Comparison of ENCODE assay signal across 1 cellular context in genomic region chr15:43370310-43370974, GRCh38.
TF ChIP-seq lines count a peak whose summit lies in the region.

No MANE protein-coding gene starts in this region.

TF ChIP-seq in K562, 482 proteins besides CTCF, POLR2A, EP300 and RAD21 (continued from another document):
- TF ChIP-seq, protein P1, sequence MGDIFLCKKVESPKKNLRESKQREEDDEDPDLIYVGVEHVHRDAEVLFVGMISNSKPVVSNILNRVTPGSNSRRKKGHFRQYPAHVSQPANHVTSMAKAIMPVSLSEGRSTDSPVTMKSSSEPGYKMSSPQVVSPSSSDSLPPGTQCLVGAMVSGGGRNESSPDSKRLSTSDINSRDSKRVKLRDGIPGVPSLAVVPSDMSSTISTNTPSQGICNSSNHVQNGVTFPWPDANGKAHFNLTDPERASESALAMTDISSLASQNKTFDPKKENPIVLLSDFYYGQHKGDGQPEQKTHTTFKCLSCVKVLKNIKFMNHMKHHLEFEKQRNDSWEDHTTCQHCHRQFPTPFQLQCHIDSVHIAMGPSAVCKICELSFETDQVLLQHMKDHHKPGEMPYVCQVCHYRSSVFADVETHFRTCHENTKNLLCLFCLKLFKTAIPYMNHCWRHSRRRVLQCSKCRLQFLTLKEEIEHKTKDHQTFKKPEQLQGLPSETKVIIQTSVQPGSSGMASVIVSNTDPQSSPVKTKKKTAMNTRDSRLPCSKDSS (IDR thresholded peaks at IDR 0.05; ENCODE audit: low read depth, partially characterized antibody), result no peak
- TF ChIP-seq PHF8 (IDR thresholded peaks at IDR 0.05; ENCODE audit: borderline replicate concordance, low read length) (peak; percentile 84; the same call in 1 of the 2 replicates), ZNF24 (IDR thresholded peaks at IDR 0.05) (no peak), IRF1 (CRISPR knock-in tag; IDR thresholded peaks at IDR 0.05; ENCODE audit: borderline replicate concordance) (no peak), THRA (IDR thresholded peaks at IDR 0.05) (no peak), ZNF586 (CRISPR knock-in tag; conservative IDR thresholded peaks at IDR 0.05) (no peak), MLX (CRISPR knock-in tag; conservative IDR thresholded peaks at IDR 0.05) (no peak), TRIM25 (IDR thresholded peaks at IDR 0.05; ENCODE audit: borderline replicate concordance) (no peak), ZMIZ1 (IDR thresholded peaks at IDR 0.05; ENCODE audit: low read depth in 2 of 2, low read length in 2 of 2) (no peak), ZBTB43 (CRISPR knock-in tag; IDR thresholded peaks at IDR 0.05) (no peak), YY1 (IDR thresholded peaks at IDR 0.05; ENCODE audit: borderline replicate concordance in 1 of 3, control insufficient read depth in 1 of 3, extremely low read depth in 1 of 3, insufficient read depth in 3 of 3, insufficient read length in 1 of 3, insufficient replicate concordance in 2 of 3, low read depth in 1 of 3, low read length in 2 of 3) (peak in 2 of 3 experiments; percentile 6), PCBP1 (IDR thresholded peaks at IDR 0.05; ENCODE audit: low read depth, low read length, poor library complexity, severe bottlenecking) (peak; percentile 64), MIER1 (IDR thresholded peaks at IDR 0.05; ENCODE audit: low read depth) (0 out of 2 replicates have a peak, but pooled peaks have one; percentile 61), ZNF12 (CRISPR knock-in tag; IDR thresholded peaks at IDR 0.05) (peak; percentile 16; the same call in 1 of the 2 replicates), CBX8 (IDR thresholded peaks at IDR 0.05; ENCODE audit: borderline replicate concordance, extremely low read depth, low read depth, low read length, poor library complexity, severe bottlenecking) (no peak), ZNF184 (CRISPR knock-in tag; IDR thresholded peaks at IDR 0.05) (no peak), ETV5 (CRISPR knock-in tag; IDR thresholded peaks at IDR 0.05; ENCODE audit: low read depth) (peak; percentile 4; the same call in 1 of the 2 replicates), BHLHE40 (IDR thresholded peaks at IDR 0.05; ENCODE audit: low read length) (no peak), ZNF644 (tag; IDR thresholded peaks at IDR 0.05; ENCODE audit: low read depth) (0 out of 2 replicates have a peak, but pooled peaks have one; percentile 43), HDAC2 (IDR thresholded peaks at IDR 0.05) (peak; percentile 68; the same call in 1 of the 2 replicates), GATAD2B (IDR thresholded peaks at IDR 0.05; ENCODE audit: borderline replicate concordance) (no peak), C11orf30 (IDR thresholded peaks at IDR 0.05; ENCODE audit: low read depth) (no peak), SIN3B (IDR thresholded peaks at IDR 0.05; ENCODE audit: low read depth) (no peak)
- TF ChIP-seq, protein P2, sequence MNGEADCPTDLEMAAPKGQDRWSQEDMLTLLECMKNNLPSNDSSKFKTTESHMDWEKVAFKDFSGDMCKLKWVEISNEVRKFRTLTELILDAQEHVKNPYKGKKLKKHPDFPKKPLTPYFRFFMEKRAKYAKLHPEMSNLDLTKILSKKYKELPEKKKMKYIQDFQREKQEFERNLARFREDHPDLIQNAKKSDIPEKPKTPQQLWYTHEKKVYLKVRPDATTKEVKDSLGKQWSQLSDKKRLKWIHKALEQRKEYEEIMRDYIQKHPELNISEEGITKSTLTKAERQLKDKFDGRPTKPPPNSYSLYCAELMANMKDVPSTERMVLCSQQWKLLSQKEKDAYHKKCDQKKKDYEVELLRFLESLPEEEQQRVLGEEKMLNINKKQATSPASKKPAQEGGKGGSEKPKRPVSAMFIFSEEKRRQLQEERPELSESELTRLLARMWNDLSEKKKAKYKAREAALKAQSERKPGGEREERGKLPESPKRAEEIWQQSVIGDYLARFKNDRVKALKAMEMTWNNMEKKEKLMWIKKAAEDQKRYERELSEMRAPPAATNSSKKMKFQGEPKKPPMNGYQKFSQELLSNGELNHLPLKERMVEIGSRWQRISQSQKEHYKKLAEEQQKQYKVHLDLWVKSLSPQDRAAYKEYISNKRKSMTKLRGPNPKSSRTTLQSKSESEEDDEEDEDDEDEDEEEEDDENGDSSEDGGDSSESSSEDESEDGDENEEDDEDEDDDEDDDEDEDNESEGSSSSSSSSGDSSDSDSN (IDR thresholded peaks at IDR 0.05; ENCODE audit: borderline replicate concordance in 1 of 2, low read depth in 2 of 2, low read length in 2 of 2), result peak; percentile 32 to 50; a peak in 1 of 4 replicates
- TF ChIP-seq, protein P3, sequence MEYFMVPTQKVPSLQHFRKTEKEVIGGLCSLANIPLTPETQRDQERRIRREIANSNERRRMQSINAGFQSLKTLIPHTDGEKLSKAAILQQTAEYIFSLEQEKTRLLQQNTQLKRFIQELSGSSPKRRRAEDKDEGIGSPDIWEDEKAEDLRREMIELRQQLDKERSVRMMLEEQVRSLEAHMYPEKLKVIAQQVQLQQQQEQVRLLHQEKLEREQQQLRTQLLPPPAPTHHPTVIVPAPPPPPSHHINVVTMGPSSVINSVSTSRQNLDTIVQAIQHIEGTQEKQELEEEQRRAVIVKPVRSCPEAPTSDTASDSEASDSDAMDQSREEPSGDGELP (CRISPR knock-in tag; IDR thresholded peaks at IDR 0.05; ENCODE audit: borderline replicate concordance), result peak; percentile 91
- TF ChIP-seq, protein P4, sequence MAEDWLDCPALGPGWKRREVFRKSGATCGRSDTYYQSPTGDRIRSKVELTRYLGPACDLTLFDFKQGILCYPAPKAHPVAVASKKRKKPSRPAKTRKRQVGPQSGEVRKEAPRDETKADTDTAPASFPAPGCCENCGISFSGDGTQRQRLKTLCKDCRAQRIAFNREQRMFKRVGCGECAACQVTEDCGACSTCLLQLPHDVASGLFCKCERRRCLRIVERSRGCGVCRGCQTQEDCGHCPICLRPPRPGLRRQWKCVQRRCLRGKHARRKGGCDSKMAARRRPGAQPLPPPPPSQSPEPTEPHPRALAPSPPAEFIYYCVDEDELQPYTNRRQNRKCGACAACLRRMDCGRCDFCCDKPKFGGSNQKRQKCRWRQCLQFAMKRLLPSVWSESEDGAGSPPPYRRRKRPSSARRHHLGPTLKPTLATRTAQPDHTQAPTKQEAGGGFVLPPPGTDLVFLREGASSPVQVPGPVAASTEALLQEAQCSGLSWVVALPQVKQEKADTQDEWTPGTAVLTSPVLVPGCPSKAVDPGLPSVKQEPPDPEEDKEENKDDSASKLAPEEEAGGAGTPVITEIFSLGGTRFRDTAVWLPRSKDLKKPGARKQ (CRISPR knock-in tag; IDR thresholded peaks at IDR 0.05), result no peak
